20 cellular contexts compared by ENCODE assay signal in the genomic region with DNA sequence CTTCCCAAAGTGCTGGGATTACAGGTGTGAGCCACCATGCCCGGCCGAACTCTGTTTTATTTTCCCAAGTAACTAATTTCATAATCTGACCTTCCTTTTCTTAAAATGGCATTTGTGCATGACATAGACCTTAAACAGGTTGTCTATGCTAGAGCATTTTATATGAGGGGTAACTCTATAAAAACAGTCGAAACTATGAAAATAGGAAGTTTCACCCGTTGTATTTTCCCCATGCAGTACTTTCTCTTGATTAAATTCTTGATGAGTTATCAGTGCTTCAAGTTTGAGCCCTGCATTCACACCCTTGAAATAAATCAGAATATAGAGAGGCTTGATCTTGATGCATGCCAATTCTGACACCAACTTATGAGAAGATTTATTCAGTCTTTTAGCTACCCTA.
"Had no signal": no experiment of that assay in that cellular context is flagged by ENCODE, and none has a peak within 500 bp of the region (broad histone marks: within the 10 kb centered on the region; RNA-seq: fewer than 3 reads in every experiment).

No MANE protein-coding gene starts in this region.

- H3K4me3 Mint-ChIP-seq: activated naive CD4-positive, alpha-beta T cell treated with anti-CD3 and anti-CD28 coated beads, Interleukin-2, amount 50 U/mL, for 24 hours; activated T-cell treated with anti-CD3 and anti-CD28 coated beads, Interleukin-2, amount 50 U/mL, for 72 hours; dendritic cell treated with granulocyte-macrophage colony-stimulating factor and Interleukin-4, amounts not matched to agents 40 ng/mL and 50 ng/mL, for 4 days; nephron progenitor cell had no signal

- H3K27ac Mint-ChIP-seq: dendritic cell treated with granulocyte-macrophage colony-stimulating factor and Interleukin-4, amounts not matched to agents 40 ng/mL and 50 ng/mL, for 4 days; nephron progenitor cell had no signal

- H3K36me3 Mint-ChIP-seq: immature natural killer cell had no signal

- H3K27ac ChIP-seq: esophagus muscularis mucosa, spleen, tibial nerve, WERI-Rb-1 had no signal

- H3K9me3 Mint-ChIP-seq: activated naive CD4-positive, alpha-beta T cell treated with anti-CD3 and anti-CD28 coated beads, Interleukin-2, amount 50 U/mL, for 24 hours; activated T-cell treated with anti-CD3 and anti-CD28 coated beads, Interleukin-2, amount 50 U/mL, for 72 hours; dendritic cell treated with granulocyte-macrophage colony-stimulating factor and Interleukin-4, amounts not matched to agents 40 ng/mL and 50 ng/mL, for 4 days; immature natural killer cell had no signal

- H3K4me3 ChIP-seq: esophagus muscularis mucosa, spleen, tibial nerve had no signal

- ATAC-seq: left ventricle myocardium superior had no signal

- H3K36me3 ChIP-seq: esophagus muscularis mucosa, spleen, tibial nerve, WERI-Rb-1 had no signal

- H3K9me3 ChIP-seq: esophagus muscularis mucosa, spleen, tibial nerve had no signal

- H3K27me3 Mint-ChIP-seq: activated naive CD4-positive, alpha-beta T cell treated with anti-CD3 and anti-CD28 coated beads, Interleukin-2, amount 50 U/mL, for 24 hours; dendritic cell treated with granulocyte-macrophage colony-stimulating factor and Interleukin-4, amounts not matched to agents 40 ng/mL and 50 ng/mL, for 4 days had no signal

- H3K27me3 ChIP-seq: esophagus muscularis mucosa, spleen, tibial nerve had no signal

- DNase-seq: activated CD4-positive, alpha-beta T cell treated with anti-CD3 and anti-CD28 coated beads, Interleukin-2, amount 50 U/mL, for 4 hours; activated effector memory CD4-positive, alpha-beta T cell treated with anti-CD3 and anti-CD28 coated beads, Interleukin-2, amount 50 U/mL, for 16 hours; activated T-cell treated with anti-CD3 and anti-CD28 coated beads, Interleukin-2, amount 50 U/mL, for 72 hours; amniotic stem cell; effector memory CD4-positive, alpha-beta T cell; immature natural killer cell; left ventricle myocardium superior; nephron progenitor cell; nucleus accumbens; posterior cingulate gyrus; retina; spleen; stimulated activated CD4-positive, alpha-beta T cell treated with anti-CD3 and anti-CD28 coated beads, Interleukin-4, amount 100 ng/mL, for 4 hours; stimulated activated naive CD4-positive, alpha-beta T cell; T1000; WERI-Rb-1 had no signal
